In the genomic region with DNA sequence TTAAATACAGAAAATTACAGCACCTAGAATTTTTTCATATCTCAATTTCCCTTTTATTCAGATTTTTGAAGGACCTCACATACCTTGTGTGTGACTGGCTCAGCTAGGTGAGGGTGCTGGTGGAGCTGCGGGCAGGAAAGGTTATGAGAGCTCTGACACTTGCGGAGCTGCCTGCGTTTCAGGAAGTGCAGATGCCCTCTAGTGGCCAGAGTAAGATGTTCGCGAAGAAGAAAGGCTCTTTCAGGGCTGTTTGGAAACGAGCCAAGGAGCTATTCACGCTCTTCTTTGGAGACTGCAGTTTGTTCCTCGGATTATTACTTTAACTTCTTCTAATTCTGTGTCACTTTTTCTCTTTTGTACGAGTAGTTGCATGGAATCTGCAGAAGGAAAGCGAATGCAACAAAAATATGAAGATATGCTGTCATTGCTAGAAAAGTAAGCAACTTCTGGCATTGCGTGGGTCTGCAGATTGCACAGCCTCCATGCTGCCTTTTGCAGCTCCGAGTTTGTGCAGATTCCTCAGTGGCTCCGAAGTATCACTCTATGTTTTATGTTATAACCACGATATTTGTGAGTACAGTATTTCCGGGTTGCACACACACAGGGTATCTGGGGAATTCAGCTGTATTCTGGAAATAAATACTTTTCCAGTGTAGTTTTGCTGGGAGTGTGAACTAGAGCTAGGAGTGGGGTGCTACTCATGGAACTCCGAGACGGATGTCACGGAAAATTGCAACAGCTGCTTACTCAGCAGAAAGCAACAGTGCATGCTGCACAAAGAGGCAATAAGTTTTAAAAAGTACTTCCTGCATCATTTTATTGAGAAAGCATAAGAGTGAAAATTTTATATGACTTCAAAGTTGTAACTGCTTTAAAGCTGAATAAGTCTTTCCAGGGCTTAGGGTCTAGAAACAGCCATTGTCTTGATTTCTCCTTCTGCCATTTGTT, we compare ENCODE assay signal across 8 cellular contexts. TPM values are rescaled to one million over a fixed set of nuclear protein-coding genes. Genes with fewer than 3 reads are reported as not detected.
A peak's percentile ranks its signal among the peaks of the same experiment; 100 is the strongest.
DNase-seq lines count a peak whose midpoint lies in the region; ATAC-seq, FAIRE-seq and TF ChIP-seq lines count a peak whose summit lies in the region.

No MANE protein-coding gene starts in this region.

- no TSS peak for BruUV-seq in mammary epithelial cell (replicated peaks; lab: Mats Ljungman, UMichigan)

- DNase-seq in DMS53 (lab: John Stamatoyannopoulos, UW) (peak; percentile 64), DMS53 treated with DMSO at 0.1 percent for 48 hours (lab: John Stamatoyannopoulos, UW; ENCODE audit: unreplicated experiment) (no peak), M059J (ENCODE audit: low read depth) (peak; percentile 56), SHP77 (lab: John Stamatoyannopoulos, UW) (peak; percentile 89 to 90), mammary epithelial cell (peak; percentile 40), keratinocyte (ENCODE audit: low read depth, low spot score) (peak; percentile 40)
- DNase-seq in stimulated activated CD4-positive, alpha-beta T cell treated with anti-CD3 and anti-CD28 coated beads, Interleukin-2, amount 100 ng/mL, for 24 hours = peak; percentile 33 to 35

- H3K79me2 ChIP-seq in mammary epithelial cell (ENCODE audit: insufficient read depth, low read length) = no peaks in the 10 kb centered on the region
- no peaks in the 10 kb centered on the region for H3K79me2 ChIP-seq in keratinocyte (ENCODE audit: control insufficient read depth, insufficient read depth, low read length)

- WGBS in mammary epithelial cell (ENCODE audit: low coverage, missing lambda C conversion rate) = 35% methylated on average over 16 of the region's 18 CpGs

- H3K27me3 ChIP-seq in mammary epithelial cell (ENCODE audit: insufficient read depth, low read length) (no peaks in the 10 kb centered on the region), keratinocyte (ENCODE audit: control insufficient read depth, extremely low read depth, insufficient read depth, low read length) (no peaks in the 10 kb centered on the region)

- H3K9me1 ChIP-seq in keratinocyte (ENCODE audit: control insufficient read depth, extremely low read depth, insufficient read depth, low read length) = no peaks in the 10 kb centered on the region

- H3K4me1 ChIP-seq in mammary epithelial cell (ENCODE audit: insufficient read depth, low read length) = no peaks in the 10 kb centered on the region
- H3K4me1 ChIP-seq in keratinocyte (ENCODE audit: control insufficient read depth, extremely low read depth, insufficient read depth, low read length) = no peaks in the 10 kb centered on the region

- no peak for ATAC-seq in HG02870 (IDR thresholded peaks at IDR 0.05; ENCODE audit: unreplicated experiment)

- H3K4me3 ChIP-seq in mammary epithelial cell (replicated peaks in 1 of 3; ENCODE audit: insufficient read depth in 1 of 3, low read depth in 2 of 3, low read length in 3 of 3) (no peak overlapping the region), keratinocyte (ENCODE audit: control insufficient read depth in 2 of 3, extremely low read depth in 1 of 3, insufficient read depth in 2 of 3, low read depth in 1 of 3, low read length in 3 of 3) (no peak overlapping the region)

- peaks cover 15% of the 10 kb centered on the region for H3K9me3 ChIP-seq in mammary epithelial cell (replicated peaks; ENCODE audit: insufficient read depth, low read length)
- no peaks in the 10 kb centered on the region for H3K9me3 ChIP-seq in keratinocyte (ENCODE audit: control insufficient read depth, low read depth, low read length)

- H3K27ac ChIP-seq in mammary epithelial cell (ENCODE audit: insufficient read depth, low read depth, low read length) (no peak overlapping the region), keratinocyte (ENCODE audit: control insufficient read depth, insufficient read depth, low read length) (no peak overlapping the region)

- intact Hi-C loops in mammary epithelial cell (cut with micrococcal nuclease) = loop anchor here (10.0 kb wide), 1 partner anchor 340 kb away; no protein-coding TSS in a partner anchor

- no peaks in the 10 kb centered on the region for H4K20me1 ChIP-seq in mammary epithelial cell (ENCODE audit: insufficient read depth, low read length)
- no peaks in the 10 kb centered on the region for H4K20me1 ChIP-seq in keratinocyte (ENCODE audit: control insufficient read depth, extremely low read depth, insufficient read depth, low read length)

- in situ Hi-C loops in mammary epithelial cell (cut with MboI; ENCODE audit: low sequenced_read_pairs in 2 of 2) = no loop called here

- H3K9ac ChIP-seq in mammary epithelial cell (ENCODE audit: insufficient read depth, low read length) (no peak overlapping the region), keratinocyte (ENCODE audit: control insufficient read depth, extremely low read depth, insufficient read depth, low read length) (no peak overlapping the region)

- TF ChIP-seq CTCF in mammary epithelial cell (conservative IDR thresholded peaks at IDR 0.05 in 1 of 2, IDR thresholded peaks at IDR 0.05 in 1 of 2; ENCODE audit: extremely low read depth in 1 of 2, insufficient read depth in 1 of 2, low read depth in 1 of 2, low read length in 2 of 2) = peak; percentile 66 to 68
- peak; percentile 81 to 90 (median 83) for TF ChIP-seq CTCF in keratinocyte (optimal IDR thresholded peaks at IDR 0.05 in 1 of 3, IDR thresholded peaks at IDR 0.05 in 1 of 3, conservative IDR thresholded peaks at IDR 0.05 in 1 of 3; ENCODE audit: extremely low read depth in 1 of 3, insufficient read depth in 2 of 3, low read length in 3 of 3)

- H3K4me2 ChIP-seq in mammary epithelial cell (ENCODE audit: insufficient read depth, low read depth, low read length) (no peak overlapping the region), keratinocyte (ENCODE audit: control insufficient read depth, extremely low read depth, insufficient read depth, low read depth, low read length) (no peak overlapping the region)

- peak; percentile 77 for FAIRE-seq in keratinocyte (lab: Jason Lieb, UNC)

- dilution Hi-C loops in mammary epithelial cell (cut with HindIII; ENCODE audit: low sequenced_read_pairs) = no loop called here
- dilution Hi-C loops in keratinocyte (cut with MboI; ENCODE audit: extremely low pct_ligation_motif_present, low sequenced_read_pairs) = no loop called here

- CTCF ChIA-PET in mammary epithelial cell (lab: Charles Lee; ENCODE audit: low non-redundant PET) = interaction anchor here (0.6 kb wide), 1 partner anchor 466 kb away, joined by 7 read pairs; no protein-coding TSS in a partner anchor

- no peaks in the 10 kb centered on the region for H3K36me3 ChIP-seq in mammary epithelial cell (ENCODE audit: insufficient read depth, low read length)
- H3K36me3 ChIP-seq in keratinocyte (ENCODE audit: control insufficient read depth in 2 of 2, extremely low read depth in 1 of 2, insufficient read depth in 2 of 2, low read length in 2 of 2) = no peaks in the 10 kb centered on the region

- no peak overlapping the region for H2AFZ ChIP-seq in mammary epithelial cell (ENCODE audit: low read depth, low read length)
- H2AFZ ChIP-seq in keratinocyte (ENCODE audit: control insufficient read depth, low read length) = no peak overlapping the region

RNA-seq across cellular contexts. Expression of a gene that starts 46.3 kb away (rescaled TPM):
- total RNA-seq in M059J (2014; rRNA removed; shearing (Covaris generic)) = not detected in 2 replicates
- under 1 TPM; under 0.01 to 0.12 TPM for total RNA-seq in mammary epithelial cell
- polyA plus RNA-seq in mammary epithelial cell = 0.10 TPM
- not detected for polyA minus RNA-seq in mammary epithelial cell
- 0.37 to 0.46 TPM (median 0.42 TPM) in 3 replicates for polyA plus RNA-seq in keratinocyte
- polyA plus RNA-seq in keratinocyte (2011; ENCODE audit: low read depth) = 0.22 TPM
- polyA plus RNA-seq in keratinocyte (2011; cell fraction: cytosol; rRNA removed) = 0.28 and 0.31 TPM in 2 replicates
- 0.17 and 0.20 TPM in 2 replicates for polyA plus RNA-seq in keratinocyte (2011; cell fraction: nucleus; rRNA removed)
- polyA plus RNA-seq in keratinocyte (2012; ENCODE audit: low replicate concordance) = 0.29 and 0.31 TPM in 2 replicates
- polyA minus RNA-seq in keratinocyte = 0.30 to 0.40 TPM (median 0.35 TPM) in 3 replicates
- polyA minus RNA-seq in keratinocyte (2011; cell fraction: cytosol; rRNA and poly(A)+ RNA removed) = not detected
- 0.16 TPM in 1 of 2 replicates, not detected in the other for polyA minus RNA-seq in keratinocyte (2011; cell fraction: nucleus; rRNA and poly(A)+ RNA removed)
